In genomic region chr22:20526305-20526627, GRCh38 we compare ENCODE assay signal across 18 cellular contexts. TPM values are rescaled to one million over a fixed set of nuclear protein-coding genes. Genes with fewer than 3 reads are reported as not detected.
DNase-seq lines count a peak whose midpoint lies in the region; ATAC-seq, FAIRE-seq and TF ChIP-seq lines count a peak whose summit lies in the region.
"Had no signal": no experiment of that assay in that cellular context is flagged by ENCODE, and none has a peak within 500 bp of the region (broad histone marks: within the 10 kb centered on the region; RNA-seq: fewer than 3 reads in every experiment).

No MANE protein-coding gene starts in this region.

- H3K27me3 Mint-ChIP-seq in natural killer cell (ENCODE audit: low read depth in 2 of 2) (no peaks in the 10 kb centered on the region), astrocyte (ENCODE audit: low read depth, unreplicated experiment) (no peaks in the 10 kb centered on the region)
- H3K27me3 Mint-ChIP-seq in natural killer cell treated with Interleukin-12 subunit alpha and Interleukin-12 subunit beta and Interleukin-15 and Interleukin-18, amount 100 ng/mL, for 72 hours, result no peaks in the 10 kb centered on the region
- H3K27me3 Mint-ChIP-seq in stimulated activated memory B cell treated with anti-CD40 and anti-IgM and Interleukin-4, amounts not matched to agents 10 μg/mL and 1 μg/mL and 100 μg/mL, for 72 hours, result no peaks in the 10 kb centered on the region
- H3K27me3 Mint-ChIP-seq: memory B cell; stimulated activated naive CD8-positive, alpha-beta T cell treated with anti-CD3 and anti-CD28 coated beads, Interleukin-15, amount 100 ng/mL, for 72 hours had no signal

- H3K27me3 ChIP-seq in astrocyte (ENCODE audit: insufficient read depth, low read length), result no peaks in the 10 kb centered on the region
- H3K27me3 ChIP-seq: heart left ventricle, SJCRH30 had no signal

- no peak for TF ChIP-seq CTCF in natural killer cell (IDR thresholded peaks at IDR 0.05)
- no peak for TF ChIP-seq CTCF in astrocyte (IDR thresholded peaks at IDR 0.05; ENCODE audit: insufficient read depth, low read depth, low read length)

- H3K27ac Mint-ChIP-seq in natural killer cell, result peak overlapping the region; percentile 12 to 37
- peak overlapping the region in 1 of 2 donors; percentile 11 for H3K27ac Mint-ChIP-seq in natural killer cell treated with Interleukin-12 subunit alpha and Interleukin-12 subunit beta and Interleukin-15 and Interleukin-18, amount 100 ng/mL, for 72 hours
- H3K27ac Mint-ChIP-seq in astrocyte (ENCODE audit: unreplicated experiment), result peak overlapping the region; percentile 75
- H3K27ac Mint-ChIP-seq in stimulated activated memory B cell treated with anti-CD40 and anti-IgM and Interleukin-4, amounts not matched to agents 10 μg/mL and 1 μg/mL and 100 μg/mL, for 72 hours, result no peak overlapping the region

- no peak for ATAC-seq in natural killer cell
- no peak for ATAC-seq in natural killer cell treated with Interleukin-12 subunit alpha and Interleukin-12 subunit beta and Interleukin-15 and Interleukin-18, amount 100 ng/mL, for 72 hours
- ATAC-seq in stimulated activated memory B cell treated with anti-CD40 and anti-IgM and Interleukin-4, amounts not matched to agents 10 μg/mL and 1 μg/mL and 100 μg/mL, for 72 hours, result no peak
- ATAC-seq: activated naive CD4-positive, alpha-beta T cell treated with anti-CD3 and anti-CD28 coated beads, Interleukin-2, amount 50 U/mL, for 72 hours; heart left ventricle; stimulated activated naive CD8-positive, alpha-beta T cell treated with anti-CD3 and anti-CD28 coated beads, Interleukin-15, amount 100 ng/mL, for 72 hours had no signal

- peaks cover 90% of the 10 kb centered on the region for H3K79me2 ChIP-seq in astrocyte (ENCODE audit: insufficient read depth, low read length)

- no peaks in the 10 kb centered on the region for H3K36me3 Mint-ChIP-seq in natural killer cell
- H3K36me3 Mint-ChIP-seq in natural killer cell treated with Interleukin-12 subunit alpha and Interleukin-12 subunit beta and Interleukin-15 and Interleukin-18, amount 100 ng/mL, for 72 hours, result peaks cover 20% of the 10 kb centered on the region
- peaks cover 24% of the 10 kb centered on the region for H3K36me3 Mint-ChIP-seq in astrocyte (ENCODE audit: low read depth, unreplicated experiment)
- H3K36me3 Mint-ChIP-seq in stimulated activated memory B cell treated with anti-CD40 and anti-IgM and Interleukin-4, amounts not matched to agents 10 μg/mL and 1 μg/mL and 100 μg/mL, for 72 hours, result peaks cover 45% of the 10 kb centered on the region

- H4K20me1 ChIP-seq in astrocyte (ENCODE audit: insufficient read depth, low read length), result peaks cover 85% of the 10 kb centered on the region

- H2AFZ ChIP-seq in astrocyte (ENCODE audit: low read depth, low read length), result no peak overlapping the region

- H3K4me1 Mint-ChIP-seq in natural killer cell (peaks cover 49 to 65% of the 10 kb centered on the region in 2 donors), astrocyte (ENCODE audit: low read depth, unreplicated experiment) (peaks cover 57% of the 10 kb centered on the region)
- H3K4me1 Mint-ChIP-seq in natural killer cell treated with Interleukin-12 subunit alpha and Interleukin-12 subunit beta and Interleukin-15 and Interleukin-18, amount 100 ng/mL, for 72 hours (ENCODE audit: low read depth in 2 of 2), result peaks cover 47 to 52% of the 10 kb centered on the region in 2 donors
- H3K4me1 Mint-ChIP-seq in stimulated activated memory B cell treated with anti-CD40 and anti-IgM and Interleukin-4, amounts not matched to agents 10 μg/mL and 1 μg/mL and 100 μg/mL, for 72 hours, result peaks cover 62% of the 10 kb centered on the region

- H3K9ac ChIP-seq in astrocyte (ENCODE audit: low read length), result peak overlapping the region; percentile 55

- H3K36me3 ChIP-seq in astrocyte (ENCODE audit: insufficient read depth, low read length) (peaks cover 11% of the 10 kb centered on the region), mesodermal cell (ENCODE audit: control insufficient read depth, insufficient read depth, low read length) (peaks cover 65% of the 10 kb centered on the region)

- WGBS in mesodermal cell (ENCODE audit: insufficient coverage in 2 of 2), 2 experiments, result 95 to 97% methylated on average over 2 to 3 of the region's 4 CpGs

- FAIRE-seq in astrocyte (lab: Jason Lieb, UNC), result no peak
- FAIRE-seq: TTC549 had no signal

- in situ Hi-C loops in KBM-7 (cut with MboI; ENCODE audit: low pct_unique_long_range_greater_than_20kb, low sequenced_read_pairs), result no loop called here

- H3K4me1 ChIP-seq in astrocyte (ENCODE audit: insufficient read depth, low read length) (peaks cover 56% of the 10 kb centered on the region), mesodermal cell (ENCODE audit: control insufficient read depth, insufficient read depth, low read length, poor library complexity, severe bottlenecking) (peaks cover 66% of the 10 kb centered on the region)

- H3K4me3 ChIP-seq in astrocyte (ENCODE audit: insufficient read depth, low read depth, low read length), result no peak overlapping the region
- no peak overlapping the region for H3K4me3 ChIP-seq in mesodermal cell (ENCODE audit: extremely low read depth, insufficient read depth, low read length, poor library complexity, severe bottlenecking)
- H3K4me3 ChIP-seq: heart left ventricle, SJCRH30 had no signal

- peak overlapping the region; percentile 74 for H3K27ac ChIP-seq in astrocyte (ENCODE audit: low read depth, low read length)
- H3K27ac ChIP-seq in mesodermal cell (ENCODE audit: low read depth, low read length, severe bottlenecking), result peak overlapping the region; percentile 60
- H3K27ac ChIP-seq: SJCRH30 had no signal

- peak overlapping the region; percentile 75 for H3K4me2 ChIP-seq in astrocyte (ENCODE audit: low read length)

- intact Hi-C loops in natural killer cell (cut with micrococcal nuclease), result no loop called here
- intact Hi-C loops in head of caudate nucleus (cut with DNase I), result no loop called here

- H3K9me3 ChIP-seq in astrocyte (ENCODE audit: insufficient read depth, low read depth, low read length) (no peaks in the 10 kb centered on the region), mesodermal cell (ENCODE audit: control insufficient read depth, low read length) (peaks cover 3% of the 10 kb centered on the region)
- H3K9me3 ChIP-seq: heart left ventricle, SJCRH30 had no signal

- H3K9me3 Mint-ChIP-seq in natural killer cell (no peaks in the 10 kb centered on the region), astrocyte (ENCODE audit: unreplicated experiment) (no peaks in the 10 kb centered on the region)
- H3K9me3 Mint-ChIP-seq in natural killer cell treated with Interleukin-12 subunit alpha and Interleukin-12 subunit beta and Interleukin-15 and Interleukin-18, amount 100 ng/mL, for 72 hours, result no peaks in the 10 kb centered on the region
- no peaks in the 10 kb centered on the region for H3K9me3 Mint-ChIP-seq in stimulated activated memory B cell treated with anti-CD40 and anti-IgM and Interleukin-4, amounts not matched to agents 10 μg/mL and 1 μg/mL and 100 μg/mL, for 72 hours
- H3K9me3 Mint-ChIP-seq: activated naive CD4-positive, alpha-beta T cell treated with anti-CD3 and anti-CD28 coated beads, Interleukin-2, amount 50 U/mL, for 72 hours; memory B cell; stimulated activated naive CD8-positive, alpha-beta T cell treated with anti-CD3 and anti-CD28 coated beads, Interleukin-15, amount 100 ng/mL, for 72 hours had no signal

- H3K4me3 Mint-ChIP-seq in natural killer cell (no peak overlapping the region), astrocyte (ENCODE audit: unreplicated experiment) (peak overlapping the region; percentile 9)
- no peak overlapping the region for H3K4me3 Mint-ChIP-seq in natural killer cell treated with Interleukin-12 subunit alpha and Interleukin-12 subunit beta and Interleukin-15 and Interleukin-18, amount 100 ng/mL, for 72 hours
- H3K4me3 Mint-ChIP-seq in stimulated activated memory B cell treated with anti-CD40 and anti-IgM and Interleukin-4, amounts not matched to agents 10 μg/mL and 1 μg/mL and 100 μg/mL, for 72 hours, result no peak overlapping the region
- H3K4me3 Mint-ChIP-seq: memory B cell had no signal

- no peak for DNase-seq in natural killer cell
- DNase-seq in natural killer cell treated with Interleukin-12 subunit alpha and Interleukin-12 subunit beta and Interleukin-15 and Interleukin-18, amount 100 ng/mL, for 72 hours (ENCODE audit: low spot score), result no peak
- no peak for DNase-seq in astrocyte (ENCODE audit: low read depth)
- no peak for DNase-seq in head of caudate nucleus
- DNase-seq in stimulated activated CD4-positive, alpha-beta T cell treated with anti-CD3 and anti-CD28 coated beads, Interleukin-15, amount 100 ng/mL, for 24 hours, result no peak
- no peak for DNase-seq in KBM-7
- DNase-seq: activated CD4-positive, alpha-beta T cell treated with anti-CD3 and anti-CD28 coated beads for 48 hours; effector CD4-positive, alpha-beta T cell; heart left ventricle; NCI-H2107; NCI-H524; SJCRH30; stimulated activated naive CD8-positive, alpha-beta T cell treated with anti-CD3 and anti-CD28 coated beads, Interleukin-15, amount 100 ng/mL, for 72 hours had no signal

RNA-seq across cellular contexts. Expression of gene MED15, which starts 18.9 kb away (rescaled TPM):
- total RNA-seq in natural killer cell, result 100 to 1,000 TPM; 269 to 291 (median 270) TPM
- 100 to 1,000 TPM; 171 to 178 TPM for total RNA-seq in natural killer cell treated with Interleukin-12 subunit alpha and Interleukin-12 subunit beta and Interleukin-15 and Interleukin-18, amount 100 ng/mL, for 72 hours
- total RNA-seq in astrocyte, result 127 and 153 TPM in 2 replicates
- 83.8 TPM for polyA plus RNA-seq in mesodermal cell (2013, experiment 1 of 2)
- 71.0 TPM for polyA plus RNA-seq in mesodermal cell (2013, experiment 2 of 2)

RNA-seq across cellular contexts. Expression of gene KLHL22, which starts 30.7 kb away (rescaled TPM):
- 10 to 100 TPM; 26.5 to 53.0 (median 31.0) TPM for total RNA-seq in natural killer cell
- total RNA-seq in natural killer cell treated with Interleukin-12 subunit alpha and Interleukin-12 subunit beta and Interleukin-15 and Interleukin-18, amount 100 ng/mL, for 72 hours, result 10 to 100 TPM; 15.9 to 21.0 TPM
- 13.7 and 14.0 TPM in 2 replicates for total RNA-seq in astrocyte
- 17.7 TPM for polyA plus RNA-seq in mesodermal cell (2013, experiment 1 of 2)
- 17.0 TPM for polyA plus RNA-seq in mesodermal cell (2013, experiment 2 of 2)
